ENCODE assay signal across 18 cellular contexts in the genomic region with DNA sequence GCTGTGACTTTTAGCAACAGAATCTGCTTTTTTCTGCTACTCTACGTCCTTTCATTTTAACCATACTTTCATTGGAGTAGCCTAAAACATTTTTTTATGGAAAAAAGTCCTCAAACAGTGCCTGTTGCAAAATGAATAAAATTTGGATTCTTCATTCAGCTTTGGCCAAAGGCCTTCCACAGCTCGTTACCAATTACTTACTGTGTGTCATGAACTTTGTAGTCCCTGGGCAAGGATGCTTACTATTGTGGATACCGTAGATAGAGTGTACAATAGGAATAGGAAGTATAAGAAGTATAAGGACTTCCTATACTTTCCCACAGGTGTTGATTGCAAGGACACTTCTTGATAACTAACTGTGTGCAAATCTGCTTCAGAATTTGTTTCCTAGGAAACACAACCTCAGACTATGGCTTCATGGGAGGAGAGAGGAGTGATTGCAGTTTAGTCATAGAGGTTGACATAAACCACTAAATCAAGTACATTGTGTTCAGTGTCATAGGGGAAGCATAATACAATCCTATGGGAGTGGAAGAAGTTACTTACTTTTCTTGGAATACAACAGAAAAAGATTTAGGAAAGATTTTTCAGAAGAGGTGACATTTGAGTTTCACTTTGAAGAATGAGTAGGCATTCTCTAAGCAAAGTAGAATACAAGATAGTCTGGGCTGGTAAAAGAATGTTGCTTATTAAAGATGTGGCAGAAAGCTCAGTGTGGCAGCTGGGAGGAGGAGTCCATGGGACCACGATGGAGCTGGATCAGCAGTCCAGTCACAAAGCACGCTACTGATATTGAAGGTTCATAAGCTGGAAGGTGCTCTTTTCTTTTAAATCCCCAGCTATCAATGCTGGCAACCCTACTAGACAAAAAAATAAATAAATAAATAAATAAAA.
A peak's percentile ranks its signal among the peaks of the same experiment; 100 is the strongest.
DNase-seq lines count a peak whose midpoint lies in the region; ATAC-seq, FAIRE-seq and TF ChIP-seq lines count a peak whose summit lies in the region.
"Had no signal": no experiment of that assay in that cellular context is flagged by ENCODE, and none has a peak within 500 bp of the region (broad histone marks: within the 10 kb centered on the region; RNA-seq: fewer than 3 reads in every experiment).

No MANE protein-coding gene starts in this region.

- TF ChIP-seq EP300 in HepG2 (IDR thresholded peaks at IDR 0.05; ENCODE audit: low read depth in 2 of 2, low read length in 2 of 2) (no peak), HepG2 (CRISPR knock-in tag; IDR thresholded peaks at IDR 0.05; ENCODE audit: borderline replicate concordance) (no peak)

- no peak for TF ChIP-seq CTCF in brain microvascular endothelial cell (IDR thresholded peaks at IDR 0.05; ENCODE audit: low read depth, low read length, missing control alignments)
- TF ChIP-seq CTCF in foreskin keratinocyte (conservative IDR thresholded peaks at IDR 0.05) = no peak
- no peak for TF ChIP-seq CTCF in GM13977 (IDR thresholded peaks at IDR 0.05; ENCODE audit: extremely low read depth, insufficient read depth, missing control alignments)
- TF ChIP-seq CTCF in HepG2 (CRISPR knock-in tag; IDR thresholded peaks at IDR 0.05) = no peak

- no peak for TF ChIP-seq POLR2A in HepG2 (IDR thresholded peaks at IDR 0.05; ENCODE audit: insufficient read depth in 1 of 2, low read depth in 2 of 2, low read length in 2 of 2)

- H3K9me3 ChIP-seq in HepG2 (ENCODE audit: low read length) = no peaks in the 10 kb centered on the region

- H3K9me3 Mint-ChIP-seq in activated CD8-positive, alpha-beta memory T cell treated with anti-CD3 and anti-CD28 coated beads, Interleukin-2, amount 10 ng/mL, durations not matched to agents 7 days and 5 days (ENCODE audit: low read depth) = no peaks in the 10 kb centered on the region
- H3K9me3 Mint-ChIP-seq: activated naive CD4-positive, alpha-beta T cell treated with anti-CD3 and anti-CD28 coated beads, Interleukin-2, amount 50 U/mL, for 24 hours; nephron had no signal

- H3K4me1 ChIP-seq in foreskin keratinocyte = peaks cover 4% of the 10 kb centered on the region
- no peaks in the 10 kb centered on the region for H3K4me1 ChIP-seq in HepG2 (ENCODE audit: insufficient read depth, low read length)

- TF ChIP-seq RAD21 in HepG2 (CRISPR knock-in tag; IDR thresholded peaks at IDR 0.05) = no peak

- H3K27ac Mint-ChIP-seq in activated CD8-positive, alpha-beta memory T cell treated with anti-CD3 and anti-CD28 coated beads, Interleukin-2, amount 10 ng/mL, durations not matched to agents 7 days and 5 days = no peak overlapping the region
- H3K27ac Mint-ChIP-seq: activated naive CD4-positive, alpha-beta T cell treated with anti-CD3 and anti-CD28 coated beads, Interleukin-2, amount 50 U/mL, for 24 hours; B cell; nephron had no signal

- no peaks in the 10 kb centered on the region for H3K79me2 ChIP-seq in HepG2 (ENCODE audit: insufficient read depth, low read length)

- H3K4me2 ChIP-seq in HepG2 (ENCODE audit: low read depth, low read length) = no peak overlapping the region

- H3K27me3 ChIP-seq in brain microvascular endothelial cell (replicated peaks) = no peaks in the 10 kb centered on the region
- H3K27me3 ChIP-seq in foreskin keratinocyte = no peaks in the 10 kb centered on the region
- no peaks in the 10 kb centered on the region for H3K27me3 ChIP-seq in HepG2 (ENCODE audit: control insufficient read depth in 1 of 2, insufficient read depth in 2 of 2, low read length in 2 of 2)

- BruUV-seq in HepG2 (replicated peaks; lab: Mats Ljungman, UMichigan) = no TSS peak

- intact Hi-C loops in HepG2 (cut with micrococcal nuclease; ENCODE audit: unreplicated experiment) = no loop called here

- no peaks in the 10 kb centered on the region for H4K20me1 ChIP-seq in HepG2 (ENCODE audit: insufficient read depth, low read length)

- peak overlapping the region; percentile 8 for H3K27ac ChIP-seq in brain microvascular endothelial cell
- H3K27ac ChIP-seq in foreskin keratinocyte = no peak overlapping the region
- H3K27ac ChIP-seq in HepG2 (ENCODE audit: extremely low read length, insufficient read depth, low read length) = no peak overlapping the region

- 94% methylated on average over 5 of the region's 5 CpGs for WGBS in HepG2 (ENCODE audit: low lambda C conversion rate)

- peaks cover 3% of the 10 kb centered on the region for H3K36me3 ChIP-seq in brain microvascular endothelial cell (replicated peaks)
- peaks cover 6 to 12% of the 10 kb centered on the region in 2 experiments; a peak in 3 of 5 replicates for H3K36me3 ChIP-seq in HepG2 (replicated peaks in 1 of 2; ENCODE audit: control insufficient read depth in 1 of 2, insufficient read depth in 2 of 2, low read length in 2 of 2)

- no peaks in the 10 kb centered on the region for H3K4me1 Mint-ChIP-seq in activated CD8-positive, alpha-beta memory T cell treated with anti-CD3 and anti-CD28 coated beads, Interleukin-2, amount 10 ng/mL, durations not matched to agents 7 days and 5 days
- H3K4me1 Mint-ChIP-seq: activated naive CD4-positive, alpha-beta T cell treated with anti-CD3 and anti-CD28 coated beads, Interleukin-2, amount 50 U/mL, for 24 hours; B cell had no signal

- H3K9ac ChIP-seq in HepG2 (ENCODE audit: insufficient read depth, low read depth, low read length) = no peak overlapping the region

- POLR2A ChIA-PET in HepG2 (lab: Yijun Ruan, JAX) = no interaction called here

- no peak overlapping the region for H2AFZ ChIP-seq in HepG2 (ENCODE audit: low read length)

- H3K4me3 ChIP-seq in brain microvascular endothelial cell (ENCODE audit: low read depth, low read length) = no peak overlapping the region
- H3K4me3 ChIP-seq in skeletal muscle cell (ENCODE audit: low read depth, low read length) = no peak overlapping the region
- H3K4me3 ChIP-seq in HepG2 (replicated peaks in 1 of 3; ENCODE audit: insufficient read depth in 1 of 3, low read depth in 2 of 3, low read length in 3 of 3) = no peak overlapping the region

- DNase-seq in LHCN-M2 (ENCODE audit: low read depth) (peak; percentile 81), brain microvascular endothelial cell (peak; percentile 24), foreskin keratinocyte (peak; percentile 42 to 60), skeletal muscle cell (ENCODE audit: low read depth) (peak; percentile 49), GM13977 (ENCODE audit: low spot score) (no peak), HepG2 (ENCODE audit: low spot score) (no peak)
- no peak for DNase-seq in activated CD8-positive, alpha-beta memory T cell treated with anti-CD3 and anti-CD28 coated beads, Interleukin-2, amount 10 ng/mL, durations not matched to agents 7 days and 5 days
- DNase-seq: activated CD4-positive, alpha-beta T cell treated with anti-CD3 and anti-CD28 coated beads for 1 hour; activated CD8-positive, alpha-beta memory T cell treated with anti-CD3 and anti-CD28 coated beads, Interleukin-2, amount 50 U/mL, for 48 hours; cerebellar nuclear complex; erythroblast; NCI-H1092; NCI-H774; RPMI8226; T-helper 17 cell had no signal

- in situ Hi-C loops in brain microvascular endothelial cell (cut with HindIII; ENCODE audit: low pct_ligation_motif_present, low sequenced_read_pairs) (no loop called here), GM13977 (cut with MboI; ENCODE audit: low pct_unique_long_range_greater_than_20kb, low sequenced_read_pairs, unreplicated experiment) (no loop called here), HepG2 (cut with HindIII; ENCODE audit: extremely low pct_ligation_motif_present, low pct_unique_long_range_greater_than_20kb) (no loop called here)

- no peaks in the 10 kb centered on the region for H3K27me3 Mint-ChIP-seq in activated CD8-positive, alpha-beta memory T cell treated with anti-CD3 and anti-CD28 coated beads, Interleukin-2, amount 10 ng/mL, durations not matched to agents 7 days and 5 days
- H3K27me3 Mint-ChIP-seq: activated naive CD4-positive, alpha-beta T cell treated with anti-CD3 and anti-CD28 coated beads, Interleukin-2, amount 50 U/mL, for 24 hours; B cell; T-helper 17 cell had no signal

- no peak overlapping the region for H3K4me3 Mint-ChIP-seq in activated CD8-positive, alpha-beta memory T cell treated with anti-CD3 and anti-CD28 coated beads, Interleukin-2, amount 10 ng/mL, durations not matched to agents 7 days and 5 days
- H3K4me3 Mint-ChIP-seq: activated naive CD4-positive, alpha-beta T cell treated with anti-CD3 and anti-CD28 coated beads, Interleukin-2, amount 50 U/mL, for 24 hours; B cell; nephron; T-helper 17 cell had no signal

- ATAC-seq in foreskin keratinocyte (peak; percentile 77), HepG2 (no peak)
- ATAC-seq in activated CD8-positive, alpha-beta memory T cell treated with anti-CD3 and anti-CD28 coated beads, Interleukin-2, amount 10 ng/mL, durations not matched to agents 7 days and 5 days = no peak
- ATAC-seq: T-helper 17 cell had no signal

- CTCF ChIA-PET in activated CD8-positive, alpha-beta memory T cell treated with anti-CD3 and anti-CD28 coated beads, Interleukin-2, amount 10 ng/mL, durations not matched to agents 7 days and 5 days (lab: Charles Lee) = interaction anchor here (1.2 kb wide), 1 partner anchor 1122 kb away, joined by 3 read pairs; no protein-coding TSS in a partner anchor
- CTCF ChIA-PET in HepG2 (lab: Yijun Ruan, JAX; ENCODE audit: low intra/inter-chr PET ratio, low total read pairs) = no interaction called here

- FAIRE-seq in HepG2 (lab: Jason Lieb, UNC) = no peak

- H3K36me3 Mint-ChIP-seq in activated CD8-positive, alpha-beta memory T cell treated with anti-CD3 and anti-CD28 coated beads, Interleukin-2, amount 10 ng/mL, durations not matched to agents 7 days and 5 days = peaks cover 2% of the 10 kb centered on the region

TF ChIP-seq in HepG2, 621 proteins besides CTCF, POLR2A, EP300 and RAD21 (continues in another document):
- TF ChIP-seq MAFF (IDR thresholded peaks at IDR 0.05; ENCODE audit: low read depth, low read length) = no peak
- TF ChIP-seq ZMYM2 (CRISPR knock-in tag; IDR thresholded peaks at IDR 0.05) = no peak
- no peak for TF ChIP-seq TRIM24 (CRISPR knock-in tag; IDR thresholded peaks at IDR 0.05)
- TF ChIP-seq NRL (CRISPR knock-in tag; IDR thresholded peaks at IDR 0.05; ENCODE audit: borderline replicate concordance) = no peak
- TF ChIP-seq HOXA9 (CRISPR knock-in tag; IDR thresholded peaks at IDR 0.05; ENCODE audit: borderline replicate concordance) = no peak
- no peak for TF ChIP-seq RXRA (CRISPR knock-in tag; IDR thresholded peaks at IDR 0.05)
- no peak for TF ChIP-seq ZNF33A (CRISPR knock-in tag; IDR thresholded peaks at IDR 0.05; ENCODE audit: borderline replicate concordance)
- TF ChIP-seq MTERF4 (CRISPR knock-in tag; IDR thresholded peaks at IDR 0.05) = no peak
- TF ChIP-seq HCFC1 (IDR thresholded peaks at IDR 0.05; ENCODE audit: low read depth, low read length) = no peak
- no peak for TF ChIP-seq MAFK (conservative IDR thresholded peaks at IDR 0.05 in 1 of 2, IDR thresholded peaks at IDR 0.05 in 1 of 2; ENCODE audit: low read length in 2 of 2)

Comparison
In these comparisons a context has a peak if more than half of its experiments do, and no peak if none do; other contexts are left out.
1. DNase-seq: peak in LHCN-M2 (single experiment), brain microvascular endothelial cell (single experiment), foreskin keratinocyte (2 of 2) and skeletal muscle cell (single experiment); none in activated CD8-positive, alpha-beta memory T cell treated with anti-CD3 and anti-CD28 coated beads, Interleukin-2, amount 10 ng/mL, durations not matched to agents 7 days and 5 days (single experiment), GM13977 (single experiment) and HepG2 (single experiment).